ENCODE assay signal across 15 cellular contexts in genomic region chr17:36941265-36942021, GRCh38. TPM values are rescaled to one million over a fixed set of nuclear protein-coding genes. Genes with fewer than 3 reads are reported as not detected.
DNase-seq lines count a peak whose midpoint lies in the region; ATAC-seq and TF ChIP-seq lines count a peak whose summit lies in the region.
"Had no signal": no experiment of that assay in that cellular context is flagged by ENCODE, and none has a peak within 500 bp of the region (broad histone marks: within the 10 kb centered on the region; RNA-seq: fewer than 3 reads in every experiment).

No MANE protein-coding gene starts in this region.

- intact Hi-C loops in natural killer cell (cut with micrococcal nuclease) (loop anchor here (10.0 kb wide), 2 partner anchors 217 to 1067 kb away; no protein-coding TSS in a partner anchor), Caco-2 (cut with micrococcal nuclease; ENCODE audit: unreplicated experiment) (no loop called here)

- H3K4me1 Mint-ChIP-seq in CD4-positive, CD25-positive, alpha-beta regulatory T cell: peaks cover 6 to 70% (median 28%) of the 10 kb centered on the region in 4 donors
- H3K4me1 Mint-ChIP-seq in effector memory CD8-positive, alpha-beta T cell (ENCODE audit: low read depth in 2 of 2): peaks cover 27 to 40% of the 10 kb centered on the region in 2 donors
- H3K4me1 Mint-ChIP-seq in natural killer cell: peaks cover 24 to 46% of the 10 kb centered on the region in 2 donors
- H3K4me1 Mint-ChIP-seq in Caco-2 (ENCODE audit: low read depth, unreplicated experiment): peaks cover 6% of the 10 kb centered on the region

- peaks cover 50% of the 10 kb centered on the region for H3K27me3 ChIP-seq in CD4-positive, CD25-positive, alpha-beta regulatory T cell (ENCODE audit: control insufficient read depth, insufficient read depth, low read length)
- peaks cover 99% of the 10 kb centered on the region for H3K27me3 ChIP-seq in H7 (ENCODE audit: control insufficient read depth, insufficient read depth, low read length)
- peaks cover 14% of the 10 kb centered on the region for H3K27me3 ChIP-seq in Caco-2 (replicated peaks; ENCODE audit: control insufficient read depth, insufficient read depth, low read length)

- H3K27me3 Mint-ChIP-seq in CD4-positive, CD25-positive, alpha-beta regulatory T cell: peaks cover 85% of the 10 kb centered on the region
- peaks cover 76 to 90% of the 10 kb centered on the region in 2 donors for H3K27me3 Mint-ChIP-seq in effector memory CD8-positive, alpha-beta T cell
- H3K27me3 Mint-ChIP-seq in natural killer cell (ENCODE audit: low read depth in 2 of 2) (peaks cover 62 to 77% of the 10 kb centered on the region in 2 donors), Caco-2 (ENCODE audit: insufficient read depth, unreplicated experiment) (peaks cover 27% of the 10 kb centered on the region)

- H3K9me3 Mint-ChIP-seq in CD4-positive, CD25-positive, alpha-beta regulatory T cell: peaks cover 0 to 5% (median 2%) of the 10 kb centered on the region in 7 donors
- no peaks in the 10 kb centered on the region for H3K9me3 Mint-ChIP-seq in effector memory CD8-positive, alpha-beta T cell
- no peaks in the 10 kb centered on the region for H3K9me3 Mint-ChIP-seq in natural killer cell
- no peaks in the 10 kb centered on the region for H3K9me3 Mint-ChIP-seq in Caco-2 (ENCODE audit: unreplicated experiment)

- no peak for DNase-seq in CD4-positive, CD25-positive, alpha-beta regulatory T cell
- DNase-seq in H7 (peak; percentile 78), natural killer cell (no peak), Caco-2 (no peak), iPS-NIHi7 (ENCODE audit: extremely low spot score) (no peak), T-helper 9 cell (no peak)
- no peak for DNase-seq in effector memory CD8-positive, alpha-beta T cell
- DNase-seq: amygdala, COR-L47, gastrocnemius medialis, testis had no signal

- BruUV-seq in Caco-2 (replicated peaks; lab: Mats Ljungman, UMichigan): no TSS peak

- POLR2A ChIA-PET in Caco-2 (lab: Charles Lee): no interaction called here

- peak overlapping the region in 1 of 3 donors; percentile 84 for H3K27ac Mint-ChIP-seq in CD4-positive, CD25-positive, alpha-beta regulatory T cell
- H3K27ac Mint-ChIP-seq in effector memory CD8-positive, alpha-beta T cell: peak overlapping the region in 1 of 2 donors; percentile 44
- H3K27ac Mint-ChIP-seq in natural killer cell (peak overlapping the region; percentile 1 to 22), Caco-2 (ENCODE audit: unreplicated experiment) (no peak overlapping the region)

- no peaks in the 10 kb centered on the region for H3K36me3 ChIP-seq in CD4-positive, CD25-positive, alpha-beta regulatory T cell (ENCODE audit: control insufficient read depth, insufficient read depth, low read length)
- H3K36me3 ChIP-seq in H7 (replicated peaks; ENCODE audit: control insufficient read depth, insufficient read depth, low read length): no peaks in the 10 kb centered on the region
- H3K36me3 ChIP-seq in Caco-2 (ENCODE audit: control insufficient read depth, insufficient read depth, low read length): no peaks in the 10 kb centered on the region
- H3K36me3 ChIP-seq: gastrocnemius medialis had no signal

- peak overlapping the region in 3 of 4 donors; percentile 30 to 76 (median 51) for H3K4me3 Mint-ChIP-seq in CD4-positive, CD25-positive, alpha-beta regulatory T cell
- peak overlapping the region; percentile 4 to 6 for H3K4me3 Mint-ChIP-seq in effector memory CD8-positive, alpha-beta T cell
- H3K4me3 Mint-ChIP-seq in natural killer cell (peak overlapping the region; percentile 56), Caco-2 (ENCODE audit: unreplicated experiment) (no peak overlapping the region)

- CTCF ChIA-PET in Caco-2 (lab: Charles Lee): no interaction called here

- TF ChIP-seq CTCF in natural killer cell (IDR thresholded peaks at IDR 0.05) (no peak), Caco-2 (IDR thresholded peaks at IDR 0.05; ENCODE audit: insufficient read depth in 1 of 2, low read depth in 1 of 2, low read length in 1 of 2, severe bottlenecking in 1 of 2, unreplicated experiment in 1 of 2) (no peak)

- H3K4me1 ChIP-seq in CD4-positive, CD25-positive, alpha-beta regulatory T cell (ENCODE audit: control insufficient read depth, insufficient read depth, low read length, poor library complexity, severe bottlenecking): peaks cover 70% of the 10 kb centered on the region
- peaks cover 3% of the 10 kb centered on the region for H3K4me1 ChIP-seq in Caco-2

- no peaks in the 10 kb centered on the region for H3K9me3 ChIP-seq in CD4-positive, CD25-positive, alpha-beta regulatory T cell (ENCODE audit: control insufficient read depth in 2 of 2, low read length in 2 of 2)
- no peaks in the 10 kb centered on the region for H3K9me3 ChIP-seq in Caco-2
- H3K9me3 ChIP-seq: gastrocnemius medialis, testis had no signal

- no peak for ATAC-seq in CD4-positive, CD25-positive, alpha-beta regulatory T cell (ENCODE audit: low read depth in 2 of 2)
- no peak for ATAC-seq in effector memory CD8-positive, alpha-beta T cell (replicated peaks)
- ATAC-seq in natural killer cell (peak in 2 of 3 donors; percentile 36 to 38), HG02571 (IDR thresholded peaks at IDR 0.05; ENCODE audit: unreplicated experiment) (no peak)
- ATAC-seq: gastrocnemius medialis, Panc1, T-cell had no signal

- H3K4me3 ChIP-seq in CD4-positive, CD25-positive, alpha-beta regulatory T cell (ENCODE audit: low read depth, low read length): no peak overlapping the region
- H3K4me3 ChIP-seq in H7 (ENCODE audit: insufficient read depth, low read depth, low read length) (no peak overlapping the region; the same call in 1 of the 2 replicates), Caco-2 (ENCODE audit: low read depth, low read length) (no peak overlapping the region)
- H3K4me3 ChIP-seq: lung had no signal

- H3K36me3 Mint-ChIP-seq in CD4-positive, CD25-positive, alpha-beta regulatory T cell: no peaks in the 10 kb centered on the region
- peaks cover 53% of the 10 kb centered on the region for H3K36me3 Mint-ChIP-seq in effector memory CD8-positive, alpha-beta T cell (ENCODE audit: insufficient read depth)
- H3K36me3 Mint-ChIP-seq in natural killer cell: no peaks in the 10 kb centered on the region
- H3K36me3 Mint-ChIP-seq in Caco-2 (ENCODE audit: insufficient read depth, unreplicated experiment): no peaks in the 10 kb centered on the region
- H3K36me3 Mint-ChIP-seq: T-cell had no signal

- H3K27ac ChIP-seq in CD4-positive, CD25-positive, alpha-beta regulatory T cell (ENCODE audit: insufficient read depth, low read length, poor library complexity, severe bottlenecking): no peak overlapping the region
- H3K27ac ChIP-seq: gastrocnemius medialis, testis had no signal

RNA-seq across cellular contexts. Expression of gene LHX1, which starts 4.2 kb away (rescaled TPM):
- total RNA-seq in CD4-positive, CD25-positive, alpha-beta regulatory T cell: not detected
- polyA plus RNA-seq in CD4-positive, CD25-positive, alpha-beta regulatory T cell: under 1 TPM in 3 of 4 donors, not detected in 1; 0.05 to 0.22 (median 0.05) TPM
- 14.2 and 23.1 TPM in 2 replicates for total RNA-seq in H7 (2014; rRNA removed; shearing (Covaris generic))
- total RNA-seq in natural killer cell: not detected
- total RNA-seq in Caco-2 (2022): 0.37 TPM in 1 of 2 replicates, not detected in the other
- total RNA-seq: gastrocnemius medialis, lung, T-cell had no signal
- polyA plus RNA-seq: lung had no signal

RNA-seq across cellular contexts. Expression of gene AATF, which starts 7.3 kb away (rescaled TPM):
- 72.6 TPM for total RNA-seq in CD4-positive, CD25-positive, alpha-beta regulatory T cell
- 10 to 100 TPM; 81.2 to 89.8 (median 84.9) TPM for polyA plus RNA-seq in CD4-positive, CD25-positive, alpha-beta regulatory T cell
- 65.4 and 74.7 TPM in 2 replicates for total RNA-seq in H7 (2014; rRNA removed; shearing (Covaris generic))
- 10 to 100 TPM; 60.1 to 67.2 (median 63.2) TPM for total RNA-seq in natural killer cell
- 81.7 and 87.6 TPM in 2 replicates for total RNA-seq in Caco-2 (2022)

Comparison
In these comparisons a context has a peak if more than half of its experiments do, and no peak if none do; other contexts are left out.
1. ATAC-seq: peak in natural killer cell (2 of 3); none in CD4-positive, CD25-positive, alpha-beta regulatory T cell (0 of 2), effector memory CD8-positive, alpha-beta T cell (single experiment) and HG02571 (single experiment).
2. RNA of gene LHX1, which starts 4.2 kb away (total RNA-seq): 14.2 to 23.1 TPM in H7; 0.37 TPM in Caco-2, not detected in CD4-positive, CD25-positive, alpha-beta regulatory T cell (single experiment) and not detected in natural killer cell; every median in the first group is over 10 times any median in the second.